Comparison of ENCODE assay signal across 34 cellular contexts in genomic region chr3:182628531-182628930, GRCh38.
"Had no signal": no experiment of that assay in that cellular context is flagged by ENCODE, and none has a peak within 500 bp of the region (broad histone marks: within the 10 kb centered on the region; RNA-seq: fewer than 3 reads in every experiment).

No MANE protein-coding gene starts in this region.

- H3K27me3 ChIP-seq: adrenal gland, body of pancreas, brain microvascular endothelial cell had no signal

- H3K27me3 Mint-ChIP-seq: activated B cell treated with CpG ODN at 0.5 μM for 24 hours; activated CD4-positive, alpha-beta memory T cell treated with anti-CD3 and anti-CD28 coated beads for 36 hours; activated naive CD8-positive, alpha-beta T cell had no signal

- FAIRE-seq: astrocyte, TTC549 had no signal

- H3K4me3 ChIP-seq: adrenal gland, body of pancreas had no signal

- H3K4me1 Mint-ChIP-seq: activated B cell treated with CpG ODN at 0.5 μM for 24 hours; activated CD4-positive, alpha-beta T cell treated with anti-CD3 and anti-CD28 coated beads, Interleukin-2, amount 10 ng/mL, durations not matched to agents 24 days and 14 days; activated naive CD4-positive, alpha-beta T cell treated with anti-CD3 and anti-CD28 coated beads, Interleukin-2, amount 10 ng/mL, durations not matched to agents 7 days and 5 days; activated naive CD4-positive, alpha-beta T cell treated with anti-CD3 and anti-CD28 coated beads, Interleukin-2, amount 50 U/mL, for 24 hours had no signal

- H3K9me3 Mint-ChIP-seq: activated B cell treated with CpG ODN at 0.5 μM for 24 hours; activated CD4-positive, alpha-beta memory T cell treated with anti-CD3 and anti-CD28 coated beads for 36 hours; activated CD4-positive, alpha-beta T cell treated with anti-CD3 and anti-CD28 coated beads, Interleukin-2, amount 10 ng/mL, durations not matched to agents 24 days and 14 days; activated CD8-positive, alpha-beta T cell treated with anti-CD3 and anti-CD28 coated beads for 36 hours; activated naive CD4-positive, alpha-beta T cell treated with anti-CD3 and anti-CD28 coated beads, Interleukin-2, amount 10 ng/mL, durations not matched to agents 7 days and 5 days; activated naive CD4-positive, alpha-beta T cell treated with anti-CD3 and anti-CD28 coated beads, Interleukin-2, amount 50 U/mL, for 24 hours; activated naive CD8-positive, alpha-beta T cell treated with anti-CD3 and anti-CD28 coated beads, Interleukin-2, amount 10 ng/mL, durations not matched to agents 7 days and 5 days; activated T-cell treated with anti-CD3 and anti-CD28 coated beads, Interleukin-2, amount 50 U/mL, for 24 hours; activated T-helper 2 cell treated with anti-CD3 and anti-CD28 coated beads, Interferon-gamma antibody, Interleukin-2, Interleukin-4, amounts not matched to agents 10 μg/mL and 5 μg/mL and 100 μg/mL, durations not matched to agents 14 hours and 24 hours and 36 hours; T-helper 1 cell treated with Interleukin-12 subunit alpha and Interleukin-12 subunit beta and Interleukin-4 antibody, amounts not matched to agents 30 μg/mL and 1 μg/mL, for 36 hours; T-helper 2 cell treated with Interferon-gamma antibody and Interleukin-4, amounts not matched to agents 5 μg/mL and 100 μg/mL, for 36 hours had no signal

- H3K4me1 ChIP-seq: adrenal gland had no signal

- H3K27ac Mint-ChIP-seq: activated B cell treated with CpG ODN at 0.5 μM for 24 hours; activated CD4-positive, alpha-beta memory T cell treated with anti-CD3 and anti-CD28 coated beads for 36 hours; activated CD4-positive, alpha-beta T cell treated with anti-CD3 and anti-CD28 coated beads, Interleukin-2, amount 10 ng/mL, durations not matched to agents 24 days and 14 days; activated CD8-positive, alpha-beta T cell treated with anti-CD3 and anti-CD28 coated beads for 36 hours; activated naive CD4-positive, alpha-beta T cell treated with anti-CD3 and anti-CD28 coated beads, Interleukin-2, amount 10 ng/mL, durations not matched to agents 7 days and 5 days; activated naive CD4-positive, alpha-beta T cell treated with anti-CD3 and anti-CD28 coated beads, Interleukin-2, amount 50 U/mL, for 24 hours; activated naive CD8-positive, alpha-beta T cell; activated naive CD8-positive, alpha-beta T cell treated with anti-CD3 and anti-CD28 coated beads, Interleukin-2, amount 10 ng/mL, durations not matched to agents 7 days and 5 days; activated T-cell treated with anti-CD3 and anti-CD28 coated beads, Interleukin-2, amount 50 U/mL, for 24 hours; activated T-helper 2 cell treated with anti-CD3 and anti-CD28 coated beads, Interferon-gamma antibody, Interleukin-2, Interleukin-4, amounts not matched to agents 10 μg/mL and 5 μg/mL and 100 μg/mL, durations not matched to agents 14 hours and 24 hours and 36 hours; T-helper 1 cell treated with Interleukin-12 subunit alpha and Interleukin-12 subunit beta and Interleukin-4 antibody, amounts not matched to agents 30 μg/mL and 1 μg/mL, for 36 hours; T-helper 2 cell treated with Interferon-gamma antibody and Interleukin-4, amounts not matched to agents 5 μg/mL and 100 μg/mL, for 36 hours had no signal

- H3K36me3 ChIP-seq: adrenal gland, brain microvascular endothelial cell had no signal

- H3K9me3 ChIP-seq: adrenal gland, body of pancreas had no signal

- DNase-seq: activated B cell treated with CpG ODN at 0.5 μM for 24 hours; activated CD4-positive, alpha-beta memory T cell treated with anti-CD3 and anti-CD28 coated beads for 36 hours; activated CD4-positive, alpha-beta T cell treated with anti-CD3 and anti-CD28 coated beads for 4 hours; activated CD4-positive, alpha-beta T cell treated with anti-CD3 and anti-CD28 coated beads, Interleukin-2, amount 10 ng/mL, durations not matched to agents 24 days and 14 days; activated CD4-positive, alpha-beta T cell treated with anti-CD3 and anti-CD28 coated beads, Interleukin-2, amount 50 U/mL, for 1 hour; activated CD4-positive, alpha-beta T cell treated with anti-CD3 and anti-CD28 coated beads, Interleukin-2, amount 50 U/mL, for 4 hours; activated CD4-positive, CD25-positive, alpha-beta regulatory T cell treated with anti-CD3 and anti-CD28 coated beads, Interleukin-2, amount 50 U/mL, for 72 hours; activated CD8-positive, alpha-beta memory T cell treated with anti-CD3 and anti-CD28 coated beads, Interleukin-2, amount 50 U/mL, for 48 hours; activated CD8-positive, alpha-beta T cell treated with anti-CD3 and anti-CD28 coated beads for 36 hours; activated effector memory CD4-positive, alpha-beta T cell treated with Interleukin-2 at 50 U/mL for 16 hours; activated gamma-delta T cell; activated naive CD4-positive, alpha-beta T cell treated with anti-CD3 and anti-CD28 coated beads, Interleukin-2, amount 10 ng/mL, durations not matched to agents 7 days and 5 days; activated naive CD4-positive, alpha-beta T cell treated with Interleukin-2 at 50 U/mL for 16 hours; activated naive CD8-positive, alpha-beta T cell treated with anti-CD3 and anti-CD28 coated beads, Interleukin-2, amount 10 ng/mL, durations not matched to agents 7 days and 5 days; activated T-cell treated with anti-CD3 and anti-CD28 coated beads, Interleukin-2, amount 50 U/mL, for 24 hours; activated T-cell treated with anti-CD3 and anti-CD28 coated beads, Interleukin-2, amount 50 U/mL, for 48 hours; adrenal gland; amniotic stem cell; aorta; body of pancreas; brain microvascular endothelial cell; central memory CD4-positive, alpha-beta T cell; SW 1271; T-helper 1 cell; T-helper 2 cell; T-helper 9 cell had no signal

- H3K27ac ChIP-seq: adrenal gland, body of pancreas, brain microvascular endothelial cell, VCaP had no signal

- H3K4me3 Mint-ChIP-seq: activated B cell treated with CpG ODN at 0.5 μM for 24 hours; activated CD4-positive, alpha-beta memory T cell treated with anti-CD3 and anti-CD28 coated beads for 36 hours; activated CD4-positive, alpha-beta T cell treated with anti-CD3 and anti-CD28 coated beads, Interleukin-2, amount 10 ng/mL, durations not matched to agents 24 days and 14 days; activated CD8-positive, alpha-beta T cell treated with anti-CD3 and anti-CD28 coated beads for 36 hours; activated naive CD4-positive, alpha-beta T cell treated with anti-CD3 and anti-CD28 coated beads, Interleukin-2, amount 10 ng/mL, durations not matched to agents 7 days and 5 days; activated naive CD4-positive, alpha-beta T cell treated with anti-CD3 and anti-CD28 coated beads, Interleukin-2, amount 50 U/mL, for 24 hours; activated naive CD8-positive, alpha-beta T cell; activated naive CD8-positive, alpha-beta T cell treated with anti-CD3 and anti-CD28 coated beads, Interleukin-2, amount 10 ng/mL, durations not matched to agents 7 days and 5 days; activated T-cell treated with anti-CD3 and anti-CD28 coated beads, Interleukin-2, amount 50 U/mL, for 24 hours; T-helper 1 cell treated with Interleukin-12 subunit alpha and Interleukin-12 subunit beta and Interleukin-4 antibody, amounts not matched to agents 30 μg/mL and 1 μg/mL, for 36 hours; T-helper 2 cell treated with Interferon-gamma antibody and Interleukin-4, amounts not matched to agents 5 μg/mL and 100 μg/mL, for 36 hours had no signal

- ATAC-seq: activated CD8-positive, alpha-beta T cell treated with anti-CD3 and anti-CD28 coated beads for 36 hours; body of pancreas had no signal

- H3K36me3 Mint-ChIP-seq: activated CD4-positive, alpha-beta memory T cell treated with anti-CD3 and anti-CD28 coated beads for 36 hours; activated naive CD4-positive, alpha-beta T cell treated with anti-CD3 and anti-CD28 coated beads, Interleukin-2, amount 10 ng/mL, durations not matched to agents 7 days and 5 days; activated naive CD4-positive, alpha-beta T cell treated with anti-CD3 and anti-CD28 coated beads, Interleukin-2, amount 50 U/mL, for 24 hours; activated naive CD8-positive, alpha-beta T cell; activated naive CD8-positive, alpha-beta T cell treated with anti-CD3 and anti-CD28 coated beads, Interleukin-2, amount 10 ng/mL, durations not matched to agents 7 days and 5 days had no signal
